9 cellular contexts compared by ENCODE assay signal in the genomic region with DNA sequence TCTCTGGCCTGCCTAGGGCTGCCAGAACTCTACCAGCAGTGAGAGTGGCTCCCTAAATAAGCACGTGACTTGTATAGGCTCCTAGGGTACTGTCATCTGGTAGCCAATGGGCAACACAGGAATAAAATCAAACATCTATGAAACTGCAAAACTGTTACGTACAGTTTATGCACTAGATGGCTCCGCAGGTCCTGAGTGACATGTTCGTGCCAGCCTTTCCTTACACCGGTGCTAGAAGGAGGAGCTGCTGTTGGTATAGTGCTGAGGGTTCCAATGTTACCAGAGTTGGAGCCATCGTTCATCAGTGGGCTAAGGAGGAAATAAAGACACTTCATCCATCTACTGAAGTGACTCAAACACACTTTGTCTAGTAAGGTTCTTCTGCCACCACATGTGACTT.
DNase-seq lines count a peak whose midpoint lies in the region; ATAC-seq, FAIRE-seq and TF ChIP-seq lines count a peak whose summit lies in the region.
"Had no signal": no experiment of that assay in that cellular context is flagged by ENCODE, and none has a peak within 500 bp of the region (broad histone marks: within the 10 kb centered on the region; RNA-seq: fewer than 3 reads in every experiment).

No MANE protein-coding gene starts in this region.

- no peaks in the 10 kb centered on the region for H3K9me3 ChIP-seq in BE2C

- DNase-seq in BE2C (peak; percentile 41), GM18507 (ENCODE audit: extremely low spot score, insufficient read length, low read depth) (no peak), SK-MEL-5 (ENCODE audit: low read depth, low spot score) (peak; percentile 52), fibroblast of the conjunctiva (ENCODE audit: low read depth) (peak; percentile 16), GM20000 (ENCODE audit: low spot score) (no peak), COLO829 (ENCODE audit: low spot score) (no peak), DMS79 (lab: John Stamatoyannopoulos, UW) (no peak)
- DNase-seq: NCI-H2227 treated with DMSO at 0.1 percent for 48 hours had no signal

- no peak overlapping the region for H3K4me3 ChIP-seq in BE2C (ENCODE audit: low read depth, low read length)

- FAIRE-seq in GM18507 (lab: Jason Lieb, UNC), result peak; percentile 45

- H3K4me1 ChIP-seq in BE2C, result peaks cover 4% of the 10 kb centered on the region; the same call in 1 of the 2 replicates

- TF ChIP-seq CTCF in BE2C (IDR thresholded peaks at IDR 0.05; ENCODE audit: low read depth, low read length), result peak; percentile 52
- no peak for TF ChIP-seq CTCF in GM20000 (IDR thresholded peaks at IDR 0.05; ENCODE audit: extremely low read depth, missing control alignments)

- no peak for ATAC-seq in GM21576 (IDR thresholded peaks at IDR 0.05; ENCODE audit: unreplicated experiment)

- in situ Hi-C loops in SK-MEL-5 (cut with HindIII; ENCODE audit: low pct_unique_long_range_greater_than_20kb, low sequenced_read_pairs), result no loop called here

- peaks cover 24% of the 10 kb centered on the region for H3K36me3 ChIP-seq in BE2C

- no peaks in the 10 kb centered on the region for H3K27me3 ChIP-seq in BE2C

Comparison
In these comparisons a context has a peak if more than half of its experiments do, and no peak if none do; other contexts are left out.
1. DNase-seq: peak in BE2C (single experiment), SK-MEL-5 (single experiment) and fibroblast of the conjunctiva (single experiment); none in GM18507 (single experiment), GM20000 (single experiment), COLO829 (single experiment) and DMS79 (single experiment).